7 cellular contexts compared by ENCODE assay signal in the genomic region with DNA sequence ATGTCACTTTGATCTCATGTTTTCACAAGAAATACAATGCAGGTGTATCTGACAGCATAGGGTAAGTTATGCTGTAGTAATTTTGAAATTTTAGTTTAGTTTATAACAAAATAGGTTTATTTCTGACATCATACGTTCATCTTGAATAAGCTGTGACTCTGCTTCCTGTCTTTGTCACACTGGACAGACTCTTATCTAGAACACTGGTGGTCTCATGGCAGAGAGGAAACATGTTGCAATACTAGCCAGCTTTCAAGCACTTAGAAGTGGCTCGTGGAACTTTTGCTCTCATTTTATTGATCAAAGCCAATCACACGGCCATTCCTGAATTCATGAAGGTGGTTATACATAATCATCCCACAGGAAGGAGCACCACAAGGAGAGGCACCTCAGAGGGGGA. TPM values are rescaled to one million over a fixed set of nuclear protein-coding genes. Genes with fewer than 3 reads are reported as not detected.
"Had no signal": no experiment of that assay in that cellular context is flagged by ENCODE, and none has a peak within 500 bp of the region (broad histone marks: within the 10 kb centered on the region; RNA-seq: fewer than 3 reads in every experiment).

No MANE protein-coding gene starts in this region.

- H3K9ac ChIP-seq: SK-N-SH had no signal

- H3K4me3 ChIP-seq: sigmoid colon, testis had no signal

- H3K36me3 ChIP-seq: sigmoid colon had no signal

- H3K4me2 ChIP-seq: SK-N-SH had no signal

- H3K9me3 ChIP-seq: SK-N-SH, testis had no signal

- DNase-seq: activated B cell treated with CpG ODN at 0.5 μM for 24 hours, naive B cell, sigmoid colon had no signal

- ATAC-seq: stimulated activated memory B cell treated with anti-CD40 and anti-IgM and Interleukin-4, amounts not matched to agents 10 μg/mL and 1 μg/mL and 100 μg/mL, for 72 hours had no signal

- H3K4me1 ChIP-seq: sigmoid colon, testis had no signal

- H3K27ac ChIP-seq: sigmoid colon, testis had no signal

- H3K27me3 ChIP-seq: sigmoid colon, testis had no signal

RNA-seq across cellular contexts. Expression of gene CYP2J2, which starts 46.6 kb away (rescaled TPM):
- total RNA-seq: osteoblast had no signal
